24 cellular contexts compared by ENCODE assay signal in the genomic region with DNA sequence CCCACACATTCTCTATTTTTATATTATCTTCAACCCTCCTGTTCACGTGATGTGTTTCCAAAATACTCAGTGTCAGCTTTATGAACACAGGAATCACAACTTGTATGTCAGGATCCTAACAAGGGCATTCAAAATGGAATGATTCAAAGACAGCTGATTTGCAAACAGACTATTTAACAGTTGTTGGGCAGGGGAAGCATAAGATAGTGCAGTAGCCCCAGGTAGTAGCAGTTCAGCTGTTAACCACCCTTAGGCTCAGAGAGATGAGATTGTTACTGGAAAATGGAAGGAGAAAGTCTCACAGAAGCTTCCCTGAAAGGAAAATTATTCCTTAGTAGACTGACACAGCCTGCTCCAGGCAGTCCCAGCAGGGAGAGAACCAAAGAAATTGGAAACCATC. TPM values are rescaled to one million over a fixed set of nuclear protein-coding genes. Genes with fewer than 3 reads are reported as not detected.
"Had no signal": no experiment of that assay in that cellular context is flagged by ENCODE, and none has a peak within 500 bp of the region (broad histone marks: within the 10 kb centered on the region; RNA-seq: fewer than 3 reads in every experiment).

No MANE protein-coding gene starts in this region.

- H3K4me1 Mint-ChIP-seq: activated CD4-positive, alpha-beta memory T cell treated with anti-CD3 and anti-CD28 coated beads, Interleukin-2, amount 10 ng/mL, durations not matched to agents 7 days and 5 days; activated CD4-positive, alpha-beta T cell treated with anti-CD3 and anti-CD28 coated beads, Interleukin-2, amount 10 ng/mL, durations not matched to agents 24 days and 14 days; activated naive CD4-positive, alpha-beta T cell treated with anti-CD3 and anti-CD28 coated beads, Interleukin-2, amount 10 ng/mL, durations not matched to agents 7 days and 5 days; memory B cell; naive thymus-derived CD4-positive, alpha-beta T cell; T-cell had no signal

- H3K27me3 Mint-ChIP-seq: activated naive CD8-positive, alpha-beta T cell treated with anti-CD3 and anti-CD28 coated beads, Interleukin-2, amount 50 U/mL, for 24 hours; memory B cell; stimulated activated naive CD8-positive, alpha-beta T cell treated with anti-CD3 and anti-CD28 coated beads, Interleukin-15, Interleukin-2, amounts not matched to agents 100 ng/mL and 50 ng/mL, for 24 hours had no signal

- H3K36me3 Mint-ChIP-seq: activated naive CD4-positive, alpha-beta T cell treated with anti-CD3 and anti-CD28 coated beads, Interleukin-2, amount 10 ng/mL, durations not matched to agents 7 days and 5 days; memory B cell; naive thymus-derived CD4-positive, alpha-beta T cell; neural progenitor cell; T-cell had no signal

- H3K36me3 ChIP-seq: esophagus squamous epithelium, gastrocnemius medialis, neural progenitor cell, prostate gland, tibial nerve had no signal

- H3K9me3 ChIP-seq: body of pancreas, esophagus squamous epithelium, gastrocnemius medialis, prostate gland, tibial nerve had no signal

- H3K9me3 Mint-ChIP-seq: activated CD4-positive, alpha-beta T cell treated with anti-CD3 and anti-CD28 coated beads, Interleukin-2, amount 10 ng/mL, durations not matched to agents 24 days and 14 days; activated naive CD8-positive, alpha-beta T cell treated with anti-CD3 and anti-CD28 coated beads, Interleukin-2, amount 50 U/mL, for 24 hours; activated T-cell treated with anti-CD3 and anti-CD28 coated beads, Interleukin-2, amount 50 U/mL, for 72 hours; memory B cell; naive thymus-derived CD4-positive, alpha-beta T cell; neural progenitor cell; stimulated activated naive CD8-positive, alpha-beta T cell treated with anti-CD3 and anti-CD28 coated beads, Interleukin-15, Interleukin-2, amounts not matched to agents 100 ng/mL and 50 ng/mL, for 24 hours; T-cell; T-helper 2 cell treated with Interferon-gamma antibody and Interleukin-4, amounts not matched to agents 5 μg/mL and 100 μg/mL, for 36 hours had no signal

- ATAC-seq: activated CD4-positive, CD25-positive, alpha-beta regulatory T cell treated with anti-CD3 and anti-CD28 coated beads, Interleukin-2, amount 50 U/mL, for 24 hours; activated naive CD8-positive, alpha-beta T cell treated with anti-CD3 and anti-CD28 coated beads, Interleukin-2, amount 50 U/mL, for 24 hours; activated T-cell treated with anti-CD3 and anti-CD28 coated beads, Interleukin-2, amount 50 U/mL, for 72 hours; body of pancreas; gastrocnemius medialis; naive thymus-derived CD4-positive, alpha-beta T cell; T-cell had no signal

- H3K4me3 ChIP-seq: body of pancreas, esophagus squamous epithelium, gastrocnemius medialis, neural progenitor cell, prostate gland, tibial nerve had no signal

- H3K27ac ChIP-seq: body of pancreas, esophagus squamous epithelium, gastrocnemius medialis, neural progenitor cell, prostate gland, tibial nerve, VCaP had no signal

- H3K4me3 Mint-ChIP-seq: activated CD4-positive, alpha-beta memory T cell treated with anti-CD3 and anti-CD28 coated beads, Interleukin-2, amount 10 ng/mL, durations not matched to agents 7 days and 5 days; activated CD4-positive, alpha-beta T cell treated with anti-CD3 and anti-CD28 coated beads, Interleukin-2, amount 10 ng/mL, durations not matched to agents 24 days and 14 days; activated naive CD4-positive, alpha-beta T cell treated with anti-CD3 and anti-CD28 coated beads, Interleukin-2, amount 10 ng/mL, durations not matched to agents 7 days and 5 days; activated naive CD8-positive, alpha-beta T cell treated with anti-CD3 and anti-CD28 coated beads, Interleukin-2, amount 50 U/mL, for 24 hours; activated T-cell treated with anti-CD3 and anti-CD28 coated beads, Interleukin-2, amount 50 U/mL, for 72 hours; memory B cell; naive thymus-derived CD4-positive, alpha-beta T cell; neural progenitor cell; stimulated activated naive CD8-positive, alpha-beta T cell treated with anti-CD3 and anti-CD28 coated beads, Interleukin-15, Interleukin-2, amounts not matched to agents 100 ng/mL and 50 ng/mL, for 24 hours; T-cell; T-helper 2 cell treated with Interferon-gamma antibody and Interleukin-4, amounts not matched to agents 5 μg/mL and 100 μg/mL, for 36 hours had no signal

- H3K4me1 ChIP-seq: neural progenitor cell had no signal

- H3K27ac Mint-ChIP-seq: activated CD4-positive, alpha-beta memory T cell treated with anti-CD3 and anti-CD28 coated beads, Interleukin-2, amount 10 ng/mL, durations not matched to agents 7 days and 5 days; activated CD4-positive, alpha-beta T cell treated with anti-CD3 and anti-CD28 coated beads, Interleukin-2, amount 10 ng/mL, durations not matched to agents 24 days and 14 days; activated naive CD4-positive, alpha-beta T cell treated with anti-CD3 and anti-CD28 coated beads, Interleukin-2, amount 10 ng/mL, durations not matched to agents 7 days and 5 days; activated naive CD8-positive, alpha-beta T cell treated with anti-CD3 and anti-CD28 coated beads, Interleukin-2, amount 50 U/mL, for 24 hours; activated T-cell treated with anti-CD3 and anti-CD28 coated beads, Interleukin-2, amount 50 U/mL, for 72 hours; memory B cell; naive thymus-derived CD4-positive, alpha-beta T cell; neural progenitor cell; stimulated activated naive CD8-positive, alpha-beta T cell treated with anti-CD3 and anti-CD28 coated beads, Interleukin-15, Interleukin-2, amounts not matched to agents 100 ng/mL and 50 ng/mL, for 24 hours; T-cell; T-helper 2 cell treated with Interferon-gamma antibody and Interleukin-4, amounts not matched to agents 5 μg/mL and 100 μg/mL, for 36 hours had no signal

- DNase-seq: activated CD4-positive, alpha-beta memory T cell treated with anti-CD3 and anti-CD28 coated beads, Interleukin-2, amount 10 ng/mL, durations not matched to agents 7 days and 5 days; activated CD4-positive, alpha-beta T cell treated with anti-CD3 and anti-CD28 coated beads, Interleukin-2, amount 10 ng/mL, durations not matched to agents 24 days and 14 days; activated effector memory CD4-positive, alpha-beta T cell treated with anti-CD3 and anti-CD28 coated beads, Interleukin-2, amount 50 U/mL, for 16 hours; activated naive CD4-positive, alpha-beta T cell treated with anti-CD3 and anti-CD28 coated beads, Interleukin-2, amount 10 ng/mL, durations not matched to agents 7 days and 5 days; activated naive CD8-positive, alpha-beta T cell treated with anti-CD3 and anti-CD28 coated beads, Interleukin-2, amount 50 U/mL, for 24 hours; activated T-cell treated with anti-CD3 and anti-CD28 coated beads, Interleukin-2, amount 50 U/mL, for 72 hours; anterior cingulate cortex; body of pancreas; central memory CD4-positive, alpha-beta T cell; esophagus squamous epithelium; gastrocnemius medialis; head of caudate nucleus; naive thymus-derived CD4-positive, alpha-beta T cell; stimulated activated CD4-positive, alpha-beta T cell treated with anti-CD3 and anti-CD28 coated beads, Interleukin-1b, Interleukin-23, amount 100 ng/mL, for 48 hours; substantia nigra; T-cell had no signal

- H3K27me3 ChIP-seq: body of pancreas, esophagus squamous epithelium, gastrocnemius medialis, neural progenitor cell, tibial nerve had no signal

RNA-seq across cellular contexts. Expression of gene CH25H, which starts 59.9 kb away (rescaled TPM):
- total RNA-seq: activated CD4-positive, alpha-beta memory T cell treated with anti-CD3 and anti-CD28 coated beads, Interleukin-2, amount 10 ng/mL, durations not matched to agents 7 days and 5 days; activated CD4-positive, alpha-beta T cell treated with anti-CD3 and anti-CD28 coated beads, Interleukin-2, amount 10 ng/mL, durations not matched to agents 24 days and 14 days had no signal
